ENCODE assay signal across 1 cellular context in the genomic region with DNA sequence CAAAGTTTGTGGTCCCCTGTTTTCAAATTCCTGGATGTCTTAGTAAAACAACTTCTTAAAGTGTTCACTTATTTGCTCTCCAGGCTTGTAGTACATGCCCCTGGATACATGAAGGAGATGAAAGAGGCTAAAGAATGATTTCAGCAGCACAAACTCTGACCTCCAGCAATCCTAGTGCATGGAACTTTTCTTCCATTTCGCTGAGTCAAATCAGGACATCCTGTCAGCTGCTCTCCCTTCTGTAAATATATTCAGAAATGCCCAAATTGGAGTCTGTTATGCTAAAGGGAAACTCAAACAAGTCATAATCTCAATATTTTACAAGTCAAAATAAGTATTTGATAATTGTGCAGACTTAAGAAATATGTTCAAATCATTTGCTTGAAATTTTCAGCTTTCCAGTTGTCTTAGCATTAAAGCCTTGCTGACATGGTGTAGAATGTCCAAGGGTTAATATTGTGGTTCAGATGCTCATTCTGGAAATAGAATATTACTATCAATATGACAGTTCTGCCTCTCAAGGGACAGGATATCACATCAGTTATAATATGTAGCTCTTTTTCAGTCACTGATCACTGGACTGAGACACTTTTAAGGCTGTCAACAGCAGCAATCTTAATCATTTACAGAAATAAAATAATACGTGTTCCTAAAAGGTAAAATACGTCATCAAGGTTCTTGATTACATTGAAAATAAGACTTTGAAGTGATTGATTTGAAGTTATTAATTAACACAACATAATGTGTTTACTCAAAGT.
A peak's percentile ranks its signal among the peaks of the same experiment; 100 is the strongest.
TF ChIP-seq lines count a peak whose summit lies in the region.

No MANE protein-coding gene starts in this region.

TF ChIP-seq in GM12878, 131 proteins besides CTCF, POLR2A, EP300 and RAD21 (continued from another document and continues in another):
- TF ChIP-seq, protein P1, sequence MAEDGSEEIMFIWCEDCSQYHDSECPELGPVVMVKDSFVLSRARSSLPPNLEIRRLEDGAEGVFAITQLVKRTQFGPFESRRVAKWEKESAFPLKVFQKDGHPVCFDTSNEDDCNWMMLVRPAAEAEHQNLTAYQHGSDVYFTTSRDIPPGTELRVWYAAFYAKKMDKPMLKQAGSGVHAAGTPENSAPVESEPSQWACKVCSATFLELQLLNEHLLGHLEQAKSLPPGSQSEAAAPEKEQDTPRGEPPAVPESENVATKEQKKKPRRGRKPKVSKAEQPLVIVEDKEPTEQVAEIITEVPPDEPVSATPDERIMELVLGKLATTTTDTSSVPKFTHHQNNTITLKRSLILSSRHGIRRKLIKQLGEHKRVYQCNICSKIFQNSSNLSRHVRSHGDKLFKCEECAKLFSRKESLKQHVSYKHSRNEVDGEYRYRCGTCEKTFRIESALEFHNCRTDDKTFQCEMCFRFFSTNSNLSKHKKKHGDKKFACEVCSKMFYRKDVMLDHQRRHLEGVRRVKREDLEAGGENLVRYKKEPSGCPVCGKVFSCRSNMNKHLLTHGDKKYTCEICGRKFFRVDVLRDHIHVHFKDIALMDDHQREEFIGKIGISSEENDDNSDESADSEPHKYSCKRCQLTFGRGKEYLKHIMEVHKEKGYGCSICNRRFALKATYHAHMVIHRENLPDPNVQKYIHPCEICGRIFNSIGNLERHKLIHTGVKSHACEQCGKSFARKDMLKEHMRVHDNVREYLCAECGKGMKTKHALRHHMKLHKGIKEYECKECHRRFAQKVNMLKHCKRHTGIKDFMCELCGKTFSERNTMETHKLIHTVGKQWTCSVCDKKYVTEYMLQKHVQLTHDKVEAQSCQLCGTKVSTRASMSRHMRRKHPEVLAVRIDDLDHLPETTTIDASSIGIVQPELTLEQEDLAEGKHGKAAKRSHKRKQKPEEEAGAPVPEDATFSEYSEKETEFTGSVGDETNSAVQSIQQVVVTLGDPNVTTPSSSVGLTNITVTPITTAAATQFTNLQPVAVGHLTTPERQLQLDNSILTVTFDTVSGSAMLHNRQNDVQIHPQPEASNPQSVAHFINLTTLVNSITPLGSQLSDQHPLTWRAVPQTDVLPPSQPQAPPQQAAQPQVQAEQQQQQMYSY (CRISPR knock-in tag; IDR thresholded peaks at IDR 0.05), result no peak
- TF ChIP-seq GABPA (IDR thresholded peaks at IDR 0.05; ENCODE audit: low read depth) (peak; percentile 61; the same call in 1 of the 2 replicates), GATAD2B (conservative IDR thresholded peaks at IDR 0.05; ENCODE audit: low read depth) (peak; percentile 43), RBBP5 (conservative IDR thresholded peaks at IDR 0.05) (no peak), MTA3 (IDR thresholded peaks at IDR 0.05; ENCODE audit: borderline replicate concordance, low read length) (peak; percentile 80; the same call in 1 of the 2 replicates), ETV6 (conservative IDR thresholded peaks at IDR 0.05 in 1 of 2, IDR thresholded peaks at IDR 0.05 in 1 of 2; ENCODE audit: borderline replicate concordance in 1 of 2, low read depth in 1 of 2) (peak in 1 of 2 experiments; percentile 48; a peak in 1 of 4 replicates), ZNF384 (IDR thresholded peaks at IDR 0.05; ENCODE audit: borderline replicate concordance, low read depth, low read length) (no peak), DPF2 (IDR thresholded peaks at IDR 0.05) (peak; percentile 79), NFYA (IDR thresholded peaks at IDR 0.05; ENCODE audit: borderline replicate concordance, low read depth, low read length) (no peak), CEBPB (IDR thresholded peaks at IDR 0.05; ENCODE audit: borderline replicate concordance in 1 of 2, low read depth in 2 of 2, low read length in 2 of 2) (peak in 1 of 2 experiments; percentile 94; a peak in 1 of 4 replicates), SMAD5 (IDR thresholded peaks at IDR 0.05; ENCODE audit: low read depth) (no peak), SIN3A (IDR thresholded peaks at IDR 0.05; ENCODE audit: low read depth, low read length) (no peak), RFX5 (IDR thresholded peaks at IDR 0.05; ENCODE audit: low read depth, low read length) (no peak), IKZF2 (IDR thresholded peaks at IDR 0.05) (peak; percentile 67 to 71; a peak in 3 of 4 replicates), TCF3 (IDR thresholded peaks at IDR 0.05; ENCODE audit: borderline replicate concordance, insufficient read depth, low read depth, low read length) (no peak), SRF (IDR thresholded peaks at IDR 0.05; ENCODE audit: low read depth in 2 of 2, low read length in 2 of 2) (no peak), ZNF217 (IDR thresholded peaks at IDR 0.05) (peak; percentile 67; the same call in 1 of the 2 replicates), SMARCA5 (IDR thresholded peaks at IDR 0.05) (no peak), ZNF24 (IDR thresholded peaks at IDR 0.05) (no peak), RUNX3 (IDR thresholded peaks at IDR 0.05; ENCODE audit: low read length) (peak; percentile 96), FOXK2 (IDR thresholded peaks at IDR 0.05) (no peak), STAT1 (conservative IDR thresholded peaks at IDR 0.05) (no peak), CBX5 (IDR thresholded peaks at IDR 0.05; ENCODE audit: low read depth) (peak; percentile 48; the same call in 1 of the 2 replicates), JUND (IDR thresholded peaks at IDR 0.05; ENCODE audit: low read depth, low read length) (peak; percentile 35; the same call in 1 of the 2 replicates), CREM (IDR thresholded peaks at IDR 0.05; ENCODE audit: low read depth) (peak; percentile 84; the same call in 1 of the 2 replicates), ATF7 (IDR thresholded peaks at IDR 0.05; ENCODE audit: low read depth) (peak; percentile 82), MEF2A (IDR thresholded peaks at IDR 0.05; ENCODE audit: insufficient read depth, low read depth, low read length) (peak; percentile 83), BRCA1 (IDR thresholded peaks at IDR 0.05; ENCODE audit: low read depth, low read length) (no peak), BCL11A (IDR thresholded peaks at IDR 0.05; ENCODE audit: low read depth, low read length) (peak; percentile 87), LARP7 (IDR thresholded peaks at IDR 0.05) (no peak), JUNB (IDR thresholded peaks at IDR 0.05) (peak; percentile 98), POLR2AphosphoS5 (IDR thresholded peaks at IDR 0.05; ENCODE audit: low read length) (no peak), FOXM1 (IDR thresholded peaks at IDR 0.05; ENCODE audit: low read depth, low read length) (peak; percentile 94)
- TF ChIP-seq, protein P2, sequence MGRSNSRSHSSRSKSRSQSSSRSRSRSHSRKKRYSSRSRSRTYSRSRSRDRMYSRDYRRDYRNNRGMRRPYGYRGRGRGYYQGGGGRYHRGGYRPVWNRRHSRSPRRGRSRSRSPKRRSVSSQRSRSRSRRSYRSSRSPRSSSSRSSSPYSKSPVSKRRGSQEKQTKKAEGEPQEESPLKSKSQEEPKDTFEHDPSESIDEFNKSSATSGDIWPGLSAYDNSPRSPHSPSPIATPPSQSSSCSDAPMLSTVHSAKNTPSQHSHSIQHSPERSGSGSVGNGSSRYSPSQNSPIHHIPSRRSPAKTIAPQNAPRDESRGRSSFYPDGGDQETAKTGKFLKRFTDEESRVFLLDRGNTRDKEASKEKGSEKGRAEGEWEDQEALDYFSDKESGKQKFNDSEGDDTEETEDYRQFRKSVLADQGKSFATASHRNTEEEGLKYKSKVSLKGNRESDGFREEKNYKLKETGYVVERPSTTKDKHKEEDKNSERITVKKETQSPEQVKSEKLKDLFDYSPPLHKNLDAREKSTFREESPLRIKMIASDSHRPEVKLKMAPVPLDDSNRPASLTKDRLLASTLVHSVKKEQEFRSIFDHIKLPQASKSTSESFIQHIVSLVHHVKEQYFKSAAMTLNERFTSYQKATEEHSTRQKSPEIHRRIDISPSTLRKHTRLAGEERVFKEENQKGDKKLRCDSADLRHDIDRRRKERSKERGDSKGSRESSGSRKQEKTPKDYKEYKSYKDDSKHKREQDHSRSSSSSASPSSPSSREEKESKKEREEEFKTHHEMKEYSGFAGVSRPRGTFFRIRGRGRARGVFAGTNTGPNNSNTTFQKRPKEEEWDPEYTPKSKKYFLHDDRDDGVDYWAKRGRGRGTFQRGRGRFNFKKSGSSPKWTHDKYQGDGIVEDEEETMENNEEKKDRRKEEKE (IDR thresholded peaks at IDR 0.05), result no peak
- TF ChIP-seq, protein P3, sequence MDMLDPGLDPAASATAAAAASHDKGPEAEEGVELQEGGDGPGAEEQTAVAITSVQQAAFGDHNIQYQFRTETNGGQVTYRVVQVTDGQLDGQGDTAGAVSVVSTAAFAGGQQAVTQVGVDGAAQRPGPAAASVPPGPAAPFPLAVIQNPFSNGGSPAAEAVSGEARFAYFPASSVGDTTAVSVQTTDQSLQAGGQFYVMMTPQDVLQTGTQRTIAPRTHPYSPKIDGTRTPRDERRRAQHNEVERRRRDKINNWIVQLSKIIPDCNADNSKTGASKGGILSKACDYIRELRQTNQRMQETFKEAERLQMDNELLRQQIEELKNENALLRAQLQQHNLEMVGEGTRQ (IDR thresholded peaks at IDR 0.05; ENCODE audit: borderline replicate concordance, low read depth, low read length), result no peak
- TF ChIP-seq, protein P4, sequence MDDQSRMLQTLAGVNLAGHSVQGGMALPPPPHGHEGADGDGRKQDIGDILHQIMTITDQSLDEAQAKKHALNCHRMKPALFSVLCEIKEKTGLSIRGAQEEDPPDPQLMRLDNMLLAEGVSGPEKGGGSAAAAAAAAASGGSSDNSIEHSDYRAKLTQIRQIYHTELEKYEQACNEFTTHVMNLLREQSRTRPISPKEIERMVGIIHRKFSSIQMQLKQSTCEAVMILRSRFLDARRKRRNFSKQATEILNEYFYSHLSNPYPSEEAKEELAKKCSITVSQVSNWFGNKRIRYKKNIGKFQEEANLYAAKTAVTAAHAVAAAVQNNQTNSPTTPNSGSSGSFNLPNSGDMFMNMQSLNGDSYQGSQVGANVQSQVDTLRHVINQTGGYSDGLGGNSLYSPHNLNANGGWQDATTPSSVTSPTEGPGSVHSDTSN (IDR thresholded peaks at IDR 0.05; ENCODE audit: insufficient replicate concordance, low read depth, low read length), result no peak
- TF ChIP-seq, protein P5, sequence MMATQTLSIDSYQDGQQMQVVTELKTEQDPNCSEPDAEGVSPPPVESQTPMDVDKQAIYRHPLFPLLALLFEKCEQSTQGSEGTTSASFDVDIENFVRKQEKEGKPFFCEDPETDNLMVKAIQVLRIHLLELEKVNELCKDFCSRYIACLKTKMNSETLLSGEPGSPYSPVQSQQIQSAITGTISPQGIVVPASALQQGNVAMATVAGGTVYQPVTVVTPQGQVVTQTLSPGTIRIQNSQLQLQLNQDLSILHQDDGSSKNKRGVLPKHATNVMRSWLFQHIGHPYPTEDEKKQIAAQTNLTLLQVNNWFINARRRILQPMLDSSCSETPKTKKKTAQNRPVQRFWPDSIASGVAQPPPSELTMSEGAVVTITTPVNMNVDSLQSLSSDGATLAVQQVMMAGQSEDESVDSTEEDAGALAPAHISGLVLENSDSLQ (IDR thresholded peaks at IDR 0.05), result peak; percentile 67
- TF ChIP-seq, protein P6, sequence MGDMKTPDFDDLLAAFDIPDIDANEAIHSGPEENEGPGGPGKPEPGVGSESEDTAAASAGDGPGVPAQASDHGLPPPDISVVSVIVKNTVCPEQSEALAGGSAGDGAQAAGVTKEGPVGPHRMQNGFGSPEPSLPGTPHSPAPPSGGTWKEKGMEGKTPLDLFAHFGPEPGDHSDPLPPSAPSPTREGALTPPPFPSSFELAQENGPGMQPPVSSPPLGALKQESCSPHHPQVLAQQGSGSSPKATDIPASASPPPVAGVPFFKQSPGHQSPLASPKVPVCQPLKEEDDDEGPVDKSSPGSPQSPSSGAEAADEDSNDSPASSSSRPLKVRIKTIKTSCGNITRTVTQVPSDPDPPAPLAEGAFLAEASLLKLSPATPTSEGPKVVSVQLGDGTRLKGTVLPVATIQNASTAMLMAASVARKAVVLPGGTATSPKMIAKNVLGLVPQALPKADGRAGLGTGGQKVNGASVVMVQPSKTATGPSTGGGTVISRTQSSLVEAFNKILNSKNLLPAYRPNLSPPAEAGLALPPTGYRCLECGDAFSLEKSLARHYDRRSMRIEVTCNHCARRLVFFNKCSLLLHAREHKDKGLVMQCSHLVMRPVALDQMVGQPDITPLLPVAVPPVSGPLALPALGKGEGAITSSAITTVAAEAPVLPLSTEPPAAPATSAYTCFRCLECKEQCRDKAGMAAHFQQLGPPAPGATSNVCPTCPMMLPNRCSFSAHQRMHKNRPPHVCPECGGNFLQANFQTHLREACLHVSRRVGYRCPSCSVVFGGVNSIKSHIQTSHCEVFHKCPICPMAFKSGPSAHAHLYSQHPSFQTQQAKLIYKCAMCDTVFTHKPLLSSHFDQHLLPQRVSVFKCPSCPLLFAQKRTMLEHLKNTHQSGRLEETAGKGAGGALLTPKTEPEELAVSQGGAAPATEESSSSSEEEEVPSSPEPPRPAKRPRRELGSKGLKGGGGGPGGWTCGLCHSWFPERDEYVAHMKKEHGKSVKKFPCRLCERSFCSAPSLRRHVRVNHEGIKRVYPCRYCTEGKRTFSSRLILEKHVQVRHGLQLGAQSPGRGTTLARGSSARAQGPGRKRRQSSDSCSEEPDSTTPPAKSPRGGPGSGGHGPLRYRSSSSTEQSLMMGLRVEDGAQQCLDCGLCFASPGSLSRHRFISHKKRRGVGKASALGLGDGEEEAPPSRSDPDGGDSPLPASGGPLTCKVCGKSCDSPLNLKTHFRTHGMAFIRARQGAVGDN (IDR thresholded peaks at IDR 0.05), result no peak
- TF ChIP-seq, protein P7, sequence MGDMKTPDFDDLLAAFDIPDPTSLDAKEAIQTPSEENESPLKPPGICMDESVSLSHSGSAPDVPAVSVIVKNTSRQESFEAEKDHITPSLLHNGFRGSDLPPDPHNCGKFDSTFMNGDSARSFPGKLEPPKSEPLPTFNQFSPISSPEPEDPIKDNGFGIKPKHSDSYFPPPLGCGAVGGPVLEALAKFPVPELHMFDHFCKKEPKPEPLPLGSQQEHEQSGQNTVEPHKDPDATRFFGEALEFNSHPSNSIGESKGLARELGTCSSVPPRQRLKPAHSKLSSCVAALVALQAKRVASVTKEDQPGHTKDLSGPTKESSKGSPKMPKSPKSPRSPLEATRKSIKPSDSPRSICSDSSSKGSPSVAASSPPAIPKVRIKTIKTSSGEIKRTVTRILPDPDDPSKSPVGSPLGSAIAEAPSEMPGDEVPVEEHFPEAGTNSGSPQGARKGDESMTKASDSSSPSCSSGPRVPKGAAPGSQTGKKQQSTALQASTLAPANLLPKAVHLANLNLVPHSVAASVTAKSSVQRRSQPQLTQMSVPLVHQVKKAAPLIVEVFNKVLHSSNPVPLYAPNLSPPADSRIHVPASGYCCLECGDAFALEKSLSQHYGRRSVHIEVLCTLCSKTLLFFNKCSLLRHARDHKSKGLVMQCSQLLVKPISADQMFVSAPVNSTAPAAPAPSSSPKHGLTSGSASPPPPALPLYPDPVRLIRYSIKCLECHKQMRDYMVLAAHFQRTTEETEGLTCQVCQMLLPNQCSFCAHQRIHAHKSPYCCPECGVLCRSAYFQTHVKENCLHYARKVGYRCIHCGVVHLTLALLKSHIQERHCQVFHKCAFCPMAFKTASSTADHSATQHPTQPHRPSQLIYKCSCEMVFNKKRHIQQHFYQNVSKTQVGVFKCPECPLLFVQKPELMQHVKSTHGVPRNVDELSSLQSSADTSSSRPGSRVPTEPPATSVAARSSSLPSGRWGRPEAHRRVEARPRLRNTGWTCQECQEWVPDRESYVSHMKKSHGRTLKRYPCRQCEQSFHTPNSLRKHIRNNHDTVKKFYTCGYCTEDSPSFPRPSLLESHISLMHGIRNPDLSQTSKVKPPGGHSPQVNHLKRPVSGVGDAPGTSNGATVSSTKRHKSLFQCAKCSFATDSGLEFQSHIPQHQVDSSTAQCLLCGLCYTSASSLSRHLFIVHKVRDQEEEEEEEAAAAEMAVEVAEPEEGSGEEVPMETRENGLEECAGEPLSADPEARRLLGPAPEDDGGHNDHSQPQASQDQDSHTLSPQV (IDR thresholded peaks at IDR 0.05), result no peak; the same call in 1 of the 2 replicates
